In the genomic region with DNA sequence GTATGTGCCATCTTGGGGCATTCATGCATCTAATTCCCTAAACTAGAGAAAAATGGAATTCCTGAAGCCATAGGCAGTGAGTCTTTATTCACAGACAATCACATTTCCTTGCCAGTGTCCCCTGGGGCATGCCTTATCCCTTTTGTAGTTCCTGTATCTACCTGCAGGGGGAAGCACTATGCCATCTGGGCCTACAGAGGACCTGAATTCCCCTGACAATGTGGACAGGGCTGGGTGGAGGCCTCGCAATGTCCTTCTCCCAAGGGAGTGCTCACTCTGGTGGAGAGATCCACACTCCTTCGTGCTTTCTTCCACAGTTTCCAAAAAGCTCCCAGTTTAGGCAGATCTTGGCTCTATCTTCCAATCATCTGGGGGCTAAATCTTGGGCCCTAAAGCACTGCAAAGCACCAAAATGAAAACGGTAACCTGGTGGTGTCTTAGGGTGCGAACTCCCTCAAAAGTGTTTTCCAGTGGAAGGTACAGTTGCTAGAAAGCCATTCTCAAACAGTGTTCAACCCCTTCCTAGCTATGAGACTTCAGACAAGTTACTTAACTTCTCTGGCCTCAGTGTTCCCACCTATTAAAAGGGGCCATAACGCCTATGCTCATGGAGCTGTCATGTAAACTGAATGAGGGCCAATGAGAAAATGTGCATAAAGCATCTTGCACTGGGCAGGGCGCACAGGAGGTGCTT, we compare ENCODE assay signal across 9 cellular contexts. TPM values are rescaled to one million over a fixed set of nuclear protein-coding genes. Genes with fewer than 3 reads are reported as not detected.
DNase-seq lines count a peak whose midpoint lies in the region; ATAC-seq, FAIRE-seq and TF ChIP-seq lines count a peak whose summit lies in the region.
"Had no signal": no experiment of that assay in that cellular context is flagged by ENCODE, and none has a peak within 500 bp of the region (broad histone marks: within the 10 kb centered on the region; RNA-seq: fewer than 3 reads in every experiment).

No MANE protein-coding gene starts in this region.

- no peaks in the 10 kb centered on the region for H4K20me1 ChIP-seq in hepatocyte (ENCODE audit: insufficient read depth, poor library complexity, severe bottlenecking)

- H3K9me3 ChIP-seq in hepatocyte (ENCODE audit: low read depth): no peaks in the 10 kb centered on the region

- no peak overlapping the region for H3K4me3 ChIP-seq in hepatocyte

- no peak overlapping the region for H2AFZ ChIP-seq in hepatocyte

- H3K4me1 ChIP-seq in hepatocyte (ENCODE audit: insufficient read depth): no peaks in the 10 kb centered on the region

- peak; percentile 61 for TF ChIP-seq CTCF in hepatocyte (IDR thresholded peaks at IDR 0.05; ENCODE audit: poor library complexity)

- no peaks in the 10 kb centered on the region for H3K36me3 ChIP-seq in hepatocyte (replicated peaks; ENCODE audit: insufficient read depth, low read depth)

- no peaks in the 10 kb centered on the region for H3K9me2 ChIP-seq in hepatocyte (replicated peaks; ENCODE audit: insufficient read depth)

- H3K27ac ChIP-seq in hepatocyte: no peak overlapping the region

- peak; percentile 65 for DNase-seq in H54 (ENCODE audit: insufficient read length, low spot score)
- DNase-seq in NCI-H1048 (lab: John Stamatoyannopoulos, UW): peak; percentile 20
- peak in 4 of 5 experiments; percentile 19 to 61 (median 44) for DNase-seq in T-helper 2 cell
- DNase-seq in anterior cingulate cortex (lab: John Stamatoyannopoulos, UW): peak in 43 of 58 donors; percentile 4 to 69 (median 32)
- DNase-seq in hepatocyte (ENCODE audit: low spot score): peak; percentile 86
- peak; percentile 29 for DNase-seq in smooth muscle cell of the brain vasculature (ENCODE audit: low read depth, low spot score)

- H3K4me2 ChIP-seq in hepatocyte: no peak overlapping the region

- H3K27me3 ChIP-seq in hepatocyte: no peaks in the 10 kb centered on the region

- no peaks in the 10 kb centered on the region for H3K79me2 ChIP-seq in hepatocyte

- FAIRE-seq in G401.6 (lab: Jason Lieb, UNC) (peak; percentile 77), H54 (lab: Jason Lieb, UNC) (peak; percentile 97)
- FAIRE-seq: endometrium had no signal

- 76% methylated on average over 6 of the region's 6 CpGs for WGBS in hepatocyte (ENCODE audit: low lambda C conversion rate, missing lambda C conversion rate)

- ATAC-seq in GM19324 (IDR thresholded peaks at IDR 0.05; ENCODE audit: low FRiP score, unreplicated experiment): no peak

- no peak for TF ChIP-seq POLR2A in H54 (IDR thresholded peaks at IDR 0.05; ENCODE audit: low read depth, low read length)

RNA-seq across cellular contexts. Expression of a gene that starts 17.5 kb away (rescaled TPM):
- total RNA-seq in hepatocyte: 3.2 and 3.7 TPM in 2 replicates
- polyA plus RNA-seq in hepatocyte: 6.6 and 14.4 TPM in 2 replicates

Comparison
In these comparisons a context has a peak if more than half of its experiments do, and no peak if none do; other contexts are left out.
1. DNase-seq: peak in every context shown above with its lines; median percentile 86 in hepatocyte; 65 in H54; 44 in T-helper 2 cell; 32 in anterior cingulate cortex; 29 in smooth muscle cell of the brain vasculature; 20 in NCI-H1048.